Comparison of ENCODE assay signal across 27 cellular contexts in the genomic region with DNA sequence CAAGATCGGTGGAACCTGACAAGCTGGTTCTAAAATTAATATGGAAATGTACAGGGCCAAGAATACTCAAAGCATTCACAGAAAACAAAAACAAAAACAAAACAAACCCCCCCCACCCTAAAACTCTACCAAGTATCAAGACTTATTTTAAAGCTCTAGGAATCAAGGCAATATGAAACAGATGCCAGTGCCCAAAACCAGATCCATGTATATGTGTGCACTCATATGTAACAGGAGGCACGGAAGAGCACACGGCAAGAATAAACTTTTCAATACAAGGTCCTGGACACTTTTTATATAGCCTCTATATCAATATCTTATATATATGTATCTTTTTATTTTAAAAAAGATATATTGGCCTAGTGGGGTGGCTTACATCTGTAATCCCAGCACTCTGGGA.
"Had no signal": no experiment of that assay in that cellular context is flagged by ENCODE, and none has a peak within 500 bp of the region (broad histone marks: within the 10 kb centered on the region; RNA-seq: fewer than 3 reads in every experiment).

No MANE protein-coding gene starts in this region.

- H3K27me3 ChIP-seq: stomach, suprapubic skin, testis, thyroid gland, tibial artery, tibial nerve, transverse colon, upper lobe of left lung, upper lobe of right lung, uterus, vagina had no signal

- FAIRE-seq: urothelium cell line had no signal

- ATAC-seq: stimulated activated effector memory CD8-positive, alpha-beta T cell treated with anti-CD3 and anti-CD28 coated beads, Interleukin-12 subunit alpha, Interleukin-12 subunit beta, amount 100 ng/mL, for 72 hours; stimulated activated memory B cell treated with anti-CD40 and anti-IgM and Interleukin-4, amounts not matched to agents 10 μg/mL and 1 μg/mL and 100 μg/mL, for 72 hours; stimulated activated naive B cell treated with anti-CD40 and anti-IgM and Interleukin-4, amounts not matched to agents 10 μg/mL and 1 μg/mL and 100 μg/mL, for 72 hours; stimulated activated naive CD8-positive, alpha-beta T cell treated with anti-CD3 and anti-CD28 coated beads, Interleukin-15, amount 100 ng/mL, for 72 hours; stimulated activated naive CD8-positive, alpha-beta T cell treated with anti-CD3 and anti-CD28 coated beads, Interleukin-15, Interleukin-2, amounts not matched to agents 100 U/mL and 50 U/mL, for 24 hours; upper lobe of right lung had no signal

- H3K4me1 ChIP-seq: suprapubic skin, testis, thyroid gland, tibial artery, upper lobe of left lung, upper lobe of right lung, uterus, vagina had no signal

- H3K4me3 ChIP-seq: stomach, suprapubic skin, testis, thoracic aorta, thyroid gland, tibial artery, tibial nerve, transverse colon, upper lobe of left lung, upper lobe of right lung, uterus, vagina had no signal

- DNase-seq: stimulated activated CD4-positive, alpha-beta T cell treated with anti-CD3 and anti-CD28 coated beads, Interleukin-2, amount 100 ng/mL, for 48 hours; stimulated activated CD4-positive, alpha-beta T cell treated with anti-CD3 and anti-CD28 coated beads, Interleukin-4, amount 100 ng/mL, for 1 hour; stimulated activated CD4-positive, alpha-beta T cell treated with anti-CD3 and anti-CD28 coated beads, Interleukin-4, amount 100 ng/mL, for 24 hours; stimulated activated CD4-positive, alpha-beta T cell treated with anti-CD3 and anti-CD28 coated beads, Interleukin-4, amount 100 ng/mL, for 4 hours; stimulated activated CD8-positive, alpha-beta memory T cell treated with anti-CD3 and anti-CD28 coated beads, Interleukin-4, amount 100 ng/mL, for 48 hours; stimulated activated naive B cell treated with anti-CD40 and anti-IgM and Interleukin-4, amounts not matched to agents 10 μg/mL and 1 μg/mL and 100 μg/mL, for 72 hours; stimulated activated naive CD4-positive, alpha-beta T cell; stimulated activated naive CD4-positive, alpha-beta T cell treated with Interleukin-2 at 50 U/mL for 16 hours; stimulated activated naive CD8-positive, alpha-beta T cell treated with anti-CD3 and anti-CD28 coated beads, Interleukin-15, amount 100 ng/mL, for 72 hours; stimulated activated naive CD8-positive, alpha-beta T cell treated with anti-CD3 and anti-CD28 coated beads, Interleukin-15, Interleukin-2, amounts not matched to agents 100 U/mL and 50 U/mL, for 24 hours; stomach; substantia nigra; testis; thyroid gland; tibial artery; transverse colon; trophoblast cell; upper lobe of left lung; upper lobe of right lung; uterus had no signal

- H3K36me3 ChIP-seq: thoracic aorta, thyroid gland, transverse colon, uterus had no signal

- H3K27ac ChIP-seq: stomach, suprapubic skin, testis, thoracic aorta, thyroid gland, tibial artery, tibial nerve, transverse colon, upper lobe of left lung, upper lobe of right lung, uterus, vagina had no signal

- H3K9me3 ChIP-seq: stomach, suprapubic skin, testis, thoracic aorta, thyroid gland, tibial artery, tibial nerve, transverse colon, upper lobe of left lung, upper lobe of right lung, uterus, vagina had no signal
